In genomic region chr16:8685617-8686016, GRCh38 we compare ENCODE assay signal across 1 cellular context.
TF ChIP-seq lines count a peak whose summit lies in the region.

No MANE protein-coding gene starts in this region.

TF ChIP-seq in liver, 16 proteins besides CTCF, POLR2A, EP300 and RAD21 (continued from another document):
- TF ChIP-seq GABPA (IDR thresholded peaks at IDR 0.05 in 1 of 2, conservative IDR thresholded peaks at IDR 0.05 in 1 of 2) (no peak), FOXA2 (IDR thresholded peaks at IDR 0.05) (no peak)
